In genomic region chr16:528111-529011, GRCh38 we compare ENCODE assay signal across 8 cellular contexts. TPM values are rescaled to one million over a fixed set of nuclear protein-coding genes. Genes with fewer than 3 reads are reported as not detected.
DNase-seq lines count a peak whose midpoint lies in the region; ATAC-seq and TF ChIP-seq lines count a peak whose summit lies in the region.

No MANE protein-coding gene starts in this region.

- CTCF ChIA-PET in Caco-2 (lab: Charles Lee), result interaction anchor here (1.4 to 1.9 kb wide), 2 partner anchors 103 to 108 kb away, joined by 5 to 6 read pairs; partner anchors contain the start of genes METTL26 and RAB11FIP3

- TF ChIP-seq CTCF in Caco-2 (IDR thresholded peaks at IDR 0.05; ENCODE audit: insufficient read depth in 1 of 2, low read depth in 1 of 2, low read length in 1 of 2, severe bottlenecking in 1 of 2, unreplicated experiment in 1 of 2) (no peak), GM23338 (conservative IDR thresholded peaks at IDR 0.05; ENCODE audit: low read depth in 2 of 2) (no peak), left ventricle myocardium inferior (IDR thresholded peaks at IDR 0.05; ENCODE audit: borderline replicate concordance) (no peak), gastrocnemius medialis (IDR thresholded peaks at IDR 0.05 in 4 of 5, conservative IDR thresholded peaks at IDR 0.05 in 1 of 5) (no peak)

- peak overlapping the region; percentile 92 for H3K4me2 ChIP-seq in GM23338

- H3K9me3 Mint-ChIP-seq in Caco-2 (ENCODE audit: unreplicated experiment) (no peaks in the 10 kb centered on the region), GM23338 (no peaks in the 10 kb centered on the region; the same call in 2 of the 3 replicates)
- H3K9me3 Mint-ChIP-seq in activated T-helper 2 cell treated with anti-CD3 and anti-CD28 coated beads, Interferon-gamma antibody, Interleukin-2, Interleukin-4, amounts not matched to agents 10 μg/mL and 5 μg/mL and 100 μg/mL, durations not matched to agents 14 hours and 24 hours and 36 hours, result no peaks in the 10 kb centered on the region

- H3K36me3 ChIP-seq in Caco-2 (ENCODE audit: control insufficient read depth, insufficient read depth, low read length) (0 out of 2 replicates have a peak, but pooled peaks cover 1% of the 10 kb centered on the region), GM23338 (ENCODE audit: insufficient read depth) (no peaks in the 10 kb centered on the region), left ventricle myocardium inferior (no peaks in the 10 kb centered on the region), gastrocnemius medialis (no peaks in the 10 kb centered on the region)

- H3K9me3 ChIP-seq in Caco-2, result no peaks in the 10 kb centered on the region
- H3K9me3 ChIP-seq in left ventricle myocardium inferior (replicated peaks), result no peaks in the 10 kb centered on the region
- H3K9me3 ChIP-seq in gastrocnemius medialis, result no peaks in the 10 kb centered on the region

- H2AFZ ChIP-seq in GM23338, result no peak overlapping the region

- H3K4me3 Mint-ChIP-seq in Caco-2 (ENCODE audit: unreplicated experiment), result peak overlapping the region; percentile 73
- H3K4me3 Mint-ChIP-seq in GM23338, result peak overlapping the region; percentile 86
- peak overlapping the region; percentile 95 for H3K4me3 Mint-ChIP-seq in activated T-helper 2 cell treated with anti-CD3 and anti-CD28 coated beads, Interferon-gamma antibody, Interleukin-2, Interleukin-4, amounts not matched to agents 10 μg/mL and 5 μg/mL and 100 μg/mL, durations not matched to agents 14 hours and 24 hours and 36 hours (ENCODE audit: low read depth)

- H3K27me3 Mint-ChIP-seq in Caco-2 (ENCODE audit: insufficient read depth, unreplicated experiment) (no peaks in the 10 kb centered on the region), GM23338 (ENCODE audit: insufficient read depth, low read depth, poor library complexity) (peaks cover 11% of the 10 kb centered on the region)
- H3K27me3 Mint-ChIP-seq in activated T-helper 2 cell treated with anti-CD3 and anti-CD28 coated beads, Interferon-gamma antibody, Interleukin-2, Interleukin-4, amounts not matched to agents 10 μg/mL and 5 μg/mL and 100 μg/mL, durations not matched to agents 14 hours and 24 hours and 36 hours (ENCODE audit: low read depth), result no peaks in the 10 kb centered on the region

- H3K27ac ChIP-seq in GM23338 (ENCODE audit: low read depth) (no peak overlapping the region), left ventricle myocardium inferior (replicated peaks) (peak overlapping the region; percentile 95), gastrocnemius medialis (peak overlapping the region; percentile 87 to 99 (median 92))

- H3K36me3 Mint-ChIP-seq in Caco-2 (ENCODE audit: insufficient read depth, unreplicated experiment) (peaks cover 25% of the 10 kb centered on the region), GM23338 (ENCODE audit: low read depth) (peaks cover 5% of the 10 kb centered on the region; the same call in 2 of the 3 replicates)
- H3K36me3 Mint-ChIP-seq in activated T-helper 2 cell treated with anti-CD3 and anti-CD28 coated beads, Interferon-gamma antibody, Interleukin-2, Interleukin-4, amounts not matched to agents 10 μg/mL and 5 μg/mL and 100 μg/mL, durations not matched to agents 14 hours and 24 hours and 36 hours (ENCODE audit: low read depth), result peaks cover 21% of the 10 kb centered on the region

- H3K4me3 ChIP-seq in Caco-2 (ENCODE audit: low read depth, low read length) (peak overlapping the region; percentile 76), GM23338 (peak overlapping the region; percentile 79), left ventricle myocardium inferior (peak overlapping the region; percentile 86), gastrocnemius medialis (peak overlapping the region; percentile 71 to 84 (median 74))

- H4K20me1 ChIP-seq in GM23338 (replicated peaks; ENCODE audit: insufficient read depth), result peaks cover 37% of the 10 kb centered on the region

- intact Hi-C loops in Caco-2 (cut with micrococcal nuclease; ENCODE audit: unreplicated experiment) (loop anchor here (5.0 kb wide), 1 partner anchor 59 kb away; no protein-coding TSS in a partner anchor), left ventricle myocardium inferior (cut with micrococcal nuclease) (no loop called here), gastrocnemius medialis (cut with DNase I; ENCODE audit: low total_unique reads) (no loop called here)
- intact Hi-C loops in activated T-helper 2 cell treated with anti-CD3 and anti-CD28 coated beads, Interferon-gamma antibody, Interleukin-2, Interleukin-4, amounts not matched to agents 10 μg/mL and 5 μg/mL and 100 μg/mL, durations not matched to agents 14 hours and 24 hours and 36 hours (cut with micrococcal nuclease), result loop anchor here (5.0 to 10.0 kb wide), 5 partner anchors 39 to 894 kb away; partner anchors contain the start of genes METTL26, NHLRC4, NME4 and PIGQ

- H3K4me1 ChIP-seq in Caco-2 (peaks cover 15% of the 10 kb centered on the region), GM23338 (ENCODE audit: insufficient read depth) (peaks cover 6% of the 10 kb centered on the region; the same call in 1 of the 2 replicates), left ventricle myocardium inferior (peaks cover 75% of the 10 kb centered on the region), gastrocnemius medialis (peaks cover 39 to 44% of the 10 kb centered on the region in 2 donors)

- H3K79me2 ChIP-seq in GM23338 (replicated peaks; ENCODE audit: insufficient read depth), result peaks cover 58% of the 10 kb centered on the region

- peak; percentile 5 for ATAC-seq in GM23338
- ATAC-seq in gastrocnemius medialis, result peak; percentile 2 to 3
- ATAC-seq in GM21447 (IDR thresholded peaks at IDR 0.05; ENCODE audit: unreplicated experiment), result no peak

- no peak overlapping the region for H3K27ac Mint-ChIP-seq in Caco-2 (ENCODE audit: unreplicated experiment)
- peak overlapping the region; percentile 31; the same call in 1 of the 2 replicates for H3K27ac Mint-ChIP-seq in GM23338
- peak overlapping the region; percentile 92 for H3K27ac Mint-ChIP-seq in activated T-helper 2 cell treated with anti-CD3 and anti-CD28 coated beads, Interferon-gamma antibody, Interleukin-2, Interleukin-4, amounts not matched to agents 10 μg/mL and 5 μg/mL and 100 μg/mL, durations not matched to agents 14 hours and 24 hours and 36 hours

- POLR2A ChIA-PET in Caco-2 (lab: Charles Lee), result no interaction called here

- no peaks in the 10 kb centered on the region for H3K9me2 ChIP-seq in GM23338 (ENCODE audit: insufficient read depth)

- H3K27me3 ChIP-seq in Caco-2 (replicated peaks; ENCODE audit: control insufficient read depth, insufficient read depth, low read length) (no peaks in the 10 kb centered on the region), GM23338 (ENCODE audit: insufficient read depth) (no peaks in the 10 kb centered on the region), left ventricle myocardium inferior (ENCODE audit: low read depth) (no peaks in the 10 kb centered on the region), gastrocnemius medialis (no peaks in the 10 kb centered on the region)

- H3K4me1 Mint-ChIP-seq in Caco-2 (ENCODE audit: low read depth, unreplicated experiment), result no peaks in the 10 kb centered on the region
- H3K4me1 Mint-ChIP-seq in GM23338, result peaks cover 20% of the 10 kb centered on the region
- peaks cover 21% of the 10 kb centered on the region for H3K4me1 Mint-ChIP-seq in activated T-helper 2 cell treated with anti-CD3 and anti-CD28 coated beads, Interferon-gamma antibody, Interleukin-2, Interleukin-4, amounts not matched to agents 10 μg/mL and 5 μg/mL and 100 μg/mL, durations not matched to agents 14 hours and 24 hours and 36 hours (ENCODE audit: low read depth)

- in situ Hi-C loops in gastrocnemius medialis (cut with MboI; ENCODE audit: low sequenced_read_pairs in 4 of 4), result no loop called here

- TSS peak; percentile 26 for BruUV-seq in Caco-2 (replicated peaks; lab: Mats Ljungman, UMichigan)

- DNase-seq in Caco-2 (peak in 1 of 2 experiments; percentile 47), GM23338 (ENCODE audit: low spot score) (peak; percentile 63), NCI-H226 (peak; percentile 94), left ventricle myocardium inferior (no peak), gastrocnemius medialis (no peak), NCI-H2107 (lab: John Stamatoyannopoulos, UW) (no peak)
- peak; percentile 24 for DNase-seq in activated T-helper 2 cell treated with anti-CD3 and anti-CD28 coated beads, Interferon-gamma antibody, Interleukin-2, Interleukin-4, amounts not matched to agents 10 μg/mL and 5 μg/mL and 100 μg/mL, durations not matched to agents 14 hours and 24 hours and 36 hours (ENCODE audit: low spot score)

- H3F3A ChIP-seq in GM23338 (replicated peaks; ENCODE audit: low read depth), result 0 out of 2 replicates have a peak, but pooled peaks cover 8% of the 10 kb centered on the region

- TF ChIP-seq POLR2A in gastrocnemius medialis (IDR thresholded peaks at IDR 0.05), result no peak

RNA-seq across cellular contexts. Expression of gene CAPN15, which starts 0.8 kb away (rescaled TPM):
- 85.3 and 87.9 TPM in 2 replicates for total RNA-seq in Caco-2 (2022)
- total RNA-seq in GM23338 (2014; rRNA removed; shearing (Covaris generic)), result 142 and 164 TPM in 2 replicates
- 27.3 and 30.7 TPM in 2 replicates for polyA plus RNA-seq in GM23338 (2016; fragmentation: Nextera tagmentation; extraction: Ambion mirVana)
- 101 and 103 TPM in 2 replicates for total RNA-seq in activated T-helper 2 cell treated with anti-CD3 and anti-CD28 coated beads, Interferon-gamma antibody, Interleukin-2, Interleukin-4, amounts not matched to agents 10 μg/mL and 5 μg/mL and 100 μg/mL, durations not matched to agents 14 hours and 24 hours and 36 hours
- 17.4 TPM for total RNA-seq in left ventricle myocardium inferior
- 10 to 100 TPM; 22.3 to 37.8 (median 27.4) TPM for total RNA-seq in gastrocnemius medialis

RNA-seq across cellular contexts. Expression of gene PRR35, which starts 31.8 kb away (rescaled TPM):
- total RNA-seq in Caco-2 (2022), result 0.14 TPM in 1 of 2 replicates, not detected in the other
- 1.1 and 1.4 TPM in 2 replicates for total RNA-seq in GM23338 (2014; rRNA removed; shearing (Covaris generic))
- polyA plus RNA-seq in GM23338 (2016; fragmentation: Nextera tagmentation; extraction: Ambion mirVana), result 0.32 and 0.63 TPM in 2 replicates
- total RNA-seq in activated T-helper 2 cell treated with anti-CD3 and anti-CD28 coated beads, Interferon-gamma antibody, Interleukin-2, Interleukin-4, amounts not matched to agents 10 μg/mL and 5 μg/mL and 100 μg/mL, durations not matched to agents 14 hours and 24 hours and 36 hours, result not detected in 2 replicates
- total RNA-seq in left ventricle myocardium inferior, result not detected
- total RNA-seq in gastrocnemius medialis, result not detected

RNA-seq across cellular contexts. Expression of gene NHLRC4, which starts 38.4 kb away (rescaled TPM):
- total RNA-seq in Caco-2 (2022) (not detected in 2 replicates), left ventricle myocardium inferior (0.11 TPM), gastrocnemius medialis (under 1 TPM; 0.42 to 0.56 (median 0.48) TPM)
- total RNA-seq in GM23338 (2014; rRNA removed; shearing (Covaris generic)), result 0.80 TPM in 1 of 2 replicates, not detected in the other
- 0.14 and 0.47 TPM in 2 replicates for polyA plus RNA-seq in GM23338 (2016; fragmentation: Nextera tagmentation; extraction: Ambion mirVana)
- total RNA-seq in activated T-helper 2 cell treated with anti-CD3 and anti-CD28 coated beads, Interferon-gamma antibody, Interleukin-2, Interleukin-4, amounts not matched to agents 10 μg/mL and 5 μg/mL and 100 μg/mL, durations not matched to agents 14 hours and 24 hours and 36 hours, result 1.1 and 1.3 TPM in 2 replicates

RNA-seq across cellular contexts. Expression of gene PIGQ, which starts 41.4 kb away (rescaled TPM):
- 45.3 and 45.8 TPM in 2 replicates for total RNA-seq in Caco-2 (2022)
- 49.9 and 62.3 TPM in 2 replicates for total RNA-seq in GM23338 (2014; rRNA removed; shearing (Covaris generic))
- 28.0 and 30.2 TPM in 2 replicates for polyA plus RNA-seq in GM23338 (2016; fragmentation: Nextera tagmentation; extraction: Ambion mirVana)
- total RNA-seq in activated T-helper 2 cell treated with anti-CD3 and anti-CD28 coated beads, Interferon-gamma antibody, Interleukin-2, Interleukin-4, amounts not matched to agents 10 μg/mL and 5 μg/mL and 100 μg/mL, durations not matched to agents 14 hours and 24 hours and 36 hours, result 43.4 and 44.9 TPM in 2 replicates
- total RNA-seq in left ventricle myocardium inferior, result 21.4 TPM
- total RNA-seq in gastrocnemius medialis, result 10 to 100 TPM; 22.2 to 47.3 (median 38.5) TPM

Comparison
In these comparisons a context has a peak if more than half of its experiments do, and no peak if none do; other contexts are left out.
1. DNase-seq: peak in GM23338 (single experiment), NCI-H226 (single experiment) and activated T-helper 2 cell treated with anti-CD3 and anti-CD28 coated beads, Interferon-gamma antibody, Interleukin-2, Interleukin-4, amounts not matched to agents 10 μg/mL and 5 μg/mL and 100 μg/mL, durations not matched to agents 14 hours and 24 hours and 36 hours (single experiment); none in left ventricle myocardium inferior (single experiment), gastrocnemius medialis (0 of 2) and NCI-H2107 (single experiment).
2. intact Hi-C loops: an anchor here in Caco-2 (5.0 kb wide) and activated T-helper 2 cell treated with anti-CD3 and anti-CD28 coated beads, Interferon-gamma antibody, Interleukin-2, Interleukin-4, amounts not matched to agents 10 μg/mL and 5 μg/mL and 100 μg/mL, durations not matched to agents 14 hours and 24 hours and 36 hours (5.0 to 10.0 kb wide); none called in left ventricle myocardium inferior and gastrocnemius medialis.
3. Peak in every context shown above with its lines, with median percentiles within 50 percentile points of each other: H3K4me3 ChIP-seq and H3K4me3 Mint-ChIP-seq.